8 cellular contexts compared by ENCODE assay signal in genomic region chr10:26861326-26861998, GRCh38. TPM values are rescaled to one million over a fixed set of nuclear protein-coding genes. Genes with fewer than 3 reads are reported as not detected.
DNase-seq lines count a peak whose midpoint lies in the region; ATAC-seq and TF ChIP-seq lines count a peak whose summit lies in the region.

No MANE protein-coding gene starts in this region.

- H3K4me1 Mint-ChIP-seq in chondrocyte (ENCODE audit: low read depth) (peaks cover 25% of the 10 kb centered on the region), nephron progenitor cell (peaks cover 26% of the 10 kb centered on the region)

- H3K27me3 ChIP-seq in BLaER1 = no peaks in the 10 kb centered on the region
- no peaks in the 10 kb centered on the region for H3K27me3 ChIP-seq in MG63

- H3K36me3 Mint-ChIP-seq in chondrocyte (ENCODE audit: low read depth) (no peaks in the 10 kb centered on the region), nephron progenitor cell (ENCODE audit: low read depth) (no peaks in the 10 kb centered on the region)

- peaks cover 33% of the 10 kb centered on the region for H3K4me1 ChIP-seq in BLaER1

- peak; percentile 95 for TF ChIP-seq CTCF in chondrocyte (IDR thresholded peaks at IDR 0.05)
- TF ChIP-seq CTCF in nephron progenitor cell (IDR thresholded peaks at IDR 0.05) = peak; percentile 20

- H3K27ac Mint-ChIP-seq in chondrocyte (ENCODE audit: unreplicated experiment) (no peak overlapping the region), nephron progenitor cell (no peak overlapping the region)

- H3K36me3 ChIP-seq in BLaER1 = no peaks in the 10 kb centered on the region
- H3K36me3 ChIP-seq in MG63 = no peaks in the 10 kb centered on the region

- H3K4me3 Mint-ChIP-seq in chondrocyte (ENCODE audit: unreplicated experiment) (peak overlapping the region; percentile 48), nephron progenitor cell (peak overlapping the region; percentile 100)

- peak overlapping the region; percentile 33; the same call in 1 of the 2 replicates for H3K4me2 ChIP-seq in BLaER1

- no peak overlapping the region for H3K27ac ChIP-seq in BLaER1

- H4K20me1 ChIP-seq in BLaER1 = peaks cover 40% of the 10 kb centered on the region

- H3K4me3 ChIP-seq in BLaER1 (no peak overlapping the region), MG63 (peak overlapping the region; percentile 27)

- H3K9me3 ChIP-seq in BLaER1 = no peaks in the 10 kb centered on the region
- no peaks in the 10 kb centered on the region for H3K9me3 ChIP-seq in MG63

- DNase-seq in MG63 (no peak), chondrocyte (ENCODE audit: low spot score) (no peak), nephron progenitor cell (no peak), superior temporal gyrus (ENCODE audit: extremely low spot score) (no peak), NCI-H2227 treated with DMSO at 0.1 percent for 48 hours (lab: John Stamatoyannopoulos, UW) (no peak), HK-2 (ENCODE audit: unreplicated experiment) (no peak)

- no peak for ATAC-seq in HG02885 (IDR thresholded peaks at IDR 0.05; ENCODE audit: poor library complexity, unreplicated experiment)

- no peak overlapping the region for H3K9ac ChIP-seq in BLaER1

- peaks cover 9% of the 10 kb centered on the region for H3K27me3 Mint-ChIP-seq in chondrocyte (ENCODE audit: low read depth)
- peaks cover 12% of the 10 kb centered on the region for H3K27me3 Mint-ChIP-seq in nephron progenitor cell (ENCODE audit: low read depth, poor library complexity)

- H3K9me3 Mint-ChIP-seq in chondrocyte (ENCODE audit: low read depth) (no peaks in the 10 kb centered on the region), nephron progenitor cell (no peaks in the 10 kb centered on the region)

RNA-seq across cellular contexts. Expression of gene ABI1, which starts 0.7 kb away (rescaled TPM):
- 40.3 and 43.4 TPM in 2 replicates for total RNA-seq in MG63 (2014; rRNA removed; shearing (Covaris generic); ENCODE audit: low replicate concordance)
- total RNA-seq in chondrocyte = 50.2 to 56.5 TPM (median 51.9 TPM) in 3 replicates
